In genomic region chr3:118977118-118977517, GRCh38 we compare ENCODE assay signal across 18 cellular contexts. TPM values are rescaled to one million over a fixed set of nuclear protein-coding genes. Genes with fewer than 3 reads are reported as not detected.
A peak's percentile ranks its signal among the peaks of the same experiment; 100 is the strongest.
DNase-seq lines count a peak whose midpoint lies in the region; ATAC-seq and TF ChIP-seq lines count a peak whose summit lies in the region.
"Had no signal": no experiment of that assay in that cellular context is flagged by ENCODE, and none has a peak within 500 bp of the region (broad histone marks: within the 10 kb centered on the region; RNA-seq: fewer than 3 reads in every experiment).

No MANE protein-coding gene starts in this region.

- 0 out of 2 replicates have a peak overlapping the region, but pooled peaks have one; percentile 1 for H3K4me2 ChIP-seq in MM.1S (ENCODE audit: low read depth, low read length)
- H3K4me2 ChIP-seq: A549 had no signal

- ATAC-seq in psoas muscle (peak; percentile 26 to 67 (median 46)), GM19023 (IDR thresholded peaks at IDR 0.05; ENCODE audit: unreplicated experiment) (no peak)
- ATAC-seq: A549, HCT116, HepG2 had no signal

- H3K4me1 ChIP-seq in MM.1S (ENCODE audit: low read length) (no peaks in the 10 kb centered on the region), psoas muscle (peaks cover 14% of the 10 kb centered on the region)
- H3K4me1 ChIP-seq: A549 had no signal

- intact Hi-C loops in dorsolateral prefrontal cortex (cut with DNase I), result no loop called here
- intact Hi-C loops in psoas muscle (cut with DNase I), result no loop called here

- H3K9me3 ChIP-seq in MM.1S (replicated peaks; ENCODE audit: insufficient read depth, low read length) (no peaks in the 10 kb centered on the region), psoas muscle (no peaks in the 10 kb centered on the region)
- H3K9me3 ChIP-seq: A549 had no signal

- H3K4me3 ChIP-seq in MM.1S (ENCODE audit: low read length) (no peak overlapping the region), dorsolateral prefrontal cortex (no peak overlapping the region), psoas muscle (no peak overlapping the region)
- H3K4me3 ChIP-seq: A549 had no signal

- H3K9me2 ChIP-seq in MM.1S (replicated peaks; ENCODE audit: insufficient read depth, low read length), result no peaks in the 10 kb centered on the region

- H3K27me3 ChIP-seq in MM.1S (replicated peaks; ENCODE audit: insufficient read depth, low read length) (no peaks in the 10 kb centered on the region), dorsolateral prefrontal cortex (no peaks in the 10 kb centered on the region), psoas muscle (ENCODE audit: insufficient read depth in 3 of 3, low read length in 2 of 3) (no peaks in the 10 kb centered on the region)

- H4K20me1 ChIP-seq in MM.1S (ENCODE audit: insufficient read depth, low read length), result no peaks in the 10 kb centered on the region

- H3K79me2 ChIP-seq in MM.1S (ENCODE audit: low read length), result no peaks in the 10 kb centered on the region

- TF ChIP-seq CTCF in MM.1S (IDR thresholded peaks at IDR 0.05; ENCODE audit: low read length), result no peak
- no peak for TF ChIP-seq CTCF in dorsolateral prefrontal cortex (IDR thresholded peaks at IDR 0.05 in 54 of 56, conservative IDR thresholded peaks at IDR 0.05 in 2 of 56; ENCODE audit: low read depth in 1 of 56, partially characterized antibody in 56 of 56)
- TF ChIP-seq CTCF in psoas muscle (IDR thresholded peaks at IDR 0.05), result no peak

- no peak overlapping the region for H3K9ac ChIP-seq in MM.1S (ENCODE audit: low read length)

- no peaks in the 10 kb centered on the region for H3F3A ChIP-seq in MM.1S (ENCODE audit: insufficient read depth, low read length)

- H3K27ac ChIP-seq in MM.1S (ENCODE audit: low read length) (no peak overlapping the region), dorsolateral prefrontal cortex (peak overlapping the region in 52 of 59 donors; percentile 3 to 87 (median 61)), psoas muscle (no peak overlapping the region)
- H3K27ac ChIP-seq: 22Rv1, A549, C4-2B had no signal

- DNase-seq in DMS 273 (lab: John Stamatoyannopoulos, UW; ENCODE audit: unreplicated experiment) (peak; percentile 42), DMS 273 treated with DMSO at 0.1 percent for 48 hours (lab: John Stamatoyannopoulos, UW) (no peak), MM.1S (peak; percentile 13), dorsolateral prefrontal cortex (no peak), psoas muscle (no peak), DMS153 treated with DMSO at 0.1 percent for 48 hours (lab: John Stamatoyannopoulos, UW; ENCODE audit: unreplicated experiment) (no peak)
- DNase-seq: AML-193; CD4-positive, alpha-beta T cell; GOT3; H7; HFFc6 had no signal

- H3K36me3 ChIP-seq in MM.1S (replicated peaks; ENCODE audit: insufficient read depth, low read length) (no peaks in the 10 kb centered on the region), psoas muscle (ENCODE audit: insufficient read depth in 1 of 2, low read depth in 1 of 2) (no peaks in the 10 kb centered on the region)

- H2AFZ ChIP-seq in MM.1S (ENCODE audit: low read length), result no peak overlapping the region

RNA-seq across cellular contexts. Expression of gene IGSF11, which starts 57.5 kb away (rescaled TPM):
- total RNA-seq in dorsolateral prefrontal cortex (100 to 1,000 TPM in 1 of 120 experiments, 10 to 100 TPM in 119; 34.4 to 131 (median 58.0) TPM), psoas muscle (1 to 10 TPM; 2.2 to 8.5 (median 4.3) TPM)
- 1 to 10 TPM in 2 of 3 donors, under 1 TPM in 1; 0.23 to 7.4 (median 4.3) TPM for polyA plus RNA-seq in psoas muscle
- total RNA-seq: HepG2, HFFc6 had no signal
- polyA plus RNA-seq: HepG2, IgD-negative memory B cell had no signal

Comparison
In these comparisons a context has a peak if more than half of its experiments do, and no peak if none do; other contexts are left out.
1. DNase-seq: peak in DMS 273 (single experiment) and MM.1S (single experiment); none in DMS 273 treated with DMSO at 0.1 percent for 48 hours (single experiment), dorsolateral prefrontal cortex (0 of 10), psoas muscle (0 of 2) and DMS153 treated with DMSO at 0.1 percent for 48 hours (single experiment).
2. H3K27ac ChIP-seq: peak in dorsolateral prefrontal cortex (52 of 59); none in MM.1S (single experiment) and psoas muscle (single experiment).